ENCODE assay signal across 15 cellular contexts in the genomic region with DNA sequence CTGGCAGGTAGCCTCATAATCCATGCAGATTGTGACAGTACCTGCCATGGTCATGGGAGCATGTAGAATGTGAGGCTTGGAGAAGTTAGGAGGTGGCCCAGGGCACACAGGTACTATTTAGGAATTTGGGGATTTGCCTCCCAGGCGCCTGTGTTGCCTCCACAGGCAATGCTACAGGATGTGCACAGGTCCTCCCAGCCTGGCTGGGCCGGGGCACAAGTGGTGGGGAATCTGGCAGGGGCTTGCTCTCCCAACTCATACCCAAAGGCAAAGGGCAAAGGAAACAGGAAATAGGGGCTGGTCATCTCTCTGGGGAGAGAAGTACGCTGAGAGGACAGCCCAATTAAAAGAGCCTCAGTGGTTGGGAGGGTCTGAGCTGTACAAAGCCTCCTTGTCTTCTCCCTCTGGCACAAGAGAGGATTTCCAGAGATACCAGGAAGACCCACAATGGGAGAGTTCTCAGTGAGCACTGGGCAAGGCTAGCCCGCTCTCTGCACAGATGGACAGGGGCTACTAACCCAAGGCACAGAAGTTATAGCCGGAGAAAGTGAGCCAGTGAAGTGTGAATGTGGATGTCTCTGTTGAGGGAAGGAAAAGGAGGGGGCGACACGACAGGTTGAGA. TPM values are rescaled to one million over a fixed set of nuclear protein-coding genes. Genes with fewer than 3 reads are reported as not detected.
DNase-seq lines count a peak whose midpoint lies in the region; ATAC-seq, FAIRE-seq and TF ChIP-seq lines count a peak whose summit lies in the region.
"Not testable (repeated sequence)": the region's sequence is repeated elsewhere in the genome, so short reads cannot be mapped to it uniquely, and the experiment has no call there.
"Had no signal": no experiment of that assay in that cellular context is flagged by ENCODE, and none has a peak within 500 bp of the region (broad histone marks: within the 10 kb centered on the region; RNA-seq: fewer than 3 reads in every experiment).

No MANE protein-coding gene starts in this region.

- H3K79me1 ChIP-seq in trophoblast cell (ENCODE audit: low read length) = not testable (repeated sequence)

- intact Hi-C loops in dorsolateral prefrontal cortex (cut with DNase I) = loop anchor here (2.0 to 5.0 kb wide), 2 partner anchors 40 to 393 kb away; a partner anchor contains a TSS
- intact Hi-C loops in head of caudate nucleus (cut with DNase I) = loop anchor here (5.0 kb wide), 1 partner anchor 398 kb away; no protein-coding TSS in a partner anchor

- ATAC-seq in stimulated activated memory B cell treated with anti-CD40 and anti-IgM and Interleukin-4, amounts not matched to agents 10 μg/mL and 1 μg/mL and 100 μg/mL, for 72 hours = peak; percentile 24

- not testable (repeated sequence) for H3K14ac ChIP-seq in trophoblast cell (ENCODE audit: low read length)

- H3K4ac ChIP-seq in trophoblast cell (ENCODE audit: low read depth, low read length) = not testable (repeated sequence)

- H2BK5ac ChIP-seq in trophoblast cell (ENCODE audit: low read depth, low read length, poor library complexity) = not testable (repeated sequence)

- not testable (repeated sequence) for H3K9me3 ChIP-seq in BLaER1; trophoblast cell (ENCODE audit: insufficient read depth, low read depth, low read length)

- FAIRE-seq in urothelium cell line (lab: Jason Lieb, UNC) = peak; percentile 55

- H4K8ac ChIP-seq in trophoblast cell (ENCODE audit: low read depth, low read length) = not testable (repeated sequence)

- not testable (repeated sequence) for H2AK5ac ChIP-seq in trophoblast cell (ENCODE audit: low read length)

- not testable (repeated sequence) for H3K36me3 Mint-ChIP-seq in stimulated activated memory B cell treated with anti-CD40 and anti-IgM and Interleukin-4, amounts not matched to agents 10 μg/mL and 1 μg/mL and 100 μg/mL, for 72 hours

- not testable (repeated sequence) for H3K9ac ChIP-seq in BLaER1; trophoblast cell (ENCODE audit: low read length)

- not testable (repeated sequence) for TF ChIP-seq CTCF in dorsolateral prefrontal cortex (IDR thresholded peaks at IDR 0.05 in 54 of 56, conservative IDR thresholded peaks at IDR 0.05 in 2 of 56; ENCODE audit: low read depth in 1 of 56, partially characterized antibody in 56 of 56)

- DNase-seq in SK-MEL-5 (ENCODE audit: low read depth, low spot score) = peak; percentile 40
- peak in 1 of 10 donors; percentile 48 for DNase-seq in dorsolateral prefrontal cortex
- DNase-seq in head of caudate nucleus = peak in 22 of 42 donors; percentile 16 to 76 (median 50)
- peak; percentile 41 for DNase-seq in midbrain (lab: John Stamatoyannopoulos, UW)
- DNase-seq in trophoblast cell; urothelium cell line (ENCODE audit: low spot score): not testable (repeated sequence)

- in situ Hi-C loops in SK-MEL-5 (cut with HindIII; ENCODE audit: low pct_unique_long_range_greater_than_20kb, low sequenced_read_pairs) = not testable (repeated sequence)

- peak overlapping the region; percentile 16; the same call in 1 of the 2 replicates for H3K4me2 ChIP-seq in BLaER1
- not testable (repeated sequence) for H3K4me2 ChIP-seq in trophoblast cell (ENCODE audit: low read length)

- not testable (repeated sequence) for H3K79me2 ChIP-seq in trophoblast cell (ENCODE audit: control insufficient read depth, insufficient read depth, low read length, poor library complexity)

- H3K4me1 ChIP-seq in BLaER1 = peaks cover 42% of the 10 kb centered on the region
- H3K4me1 ChIP-seq in trophoblast cell (ENCODE audit: control insufficient read depth in 1 of 2, insufficient read depth in 2 of 2, low read length in 2 of 2) = not testable (repeated sequence)

- not testable (repeated sequence) for H3K27ac Mint-ChIP-seq in stimulated activated memory B cell treated with anti-CD40 and anti-IgM and Interleukin-4, amounts not matched to agents 10 μg/mL and 1 μg/mL and 100 μg/mL, for 72 hours

- not testable (repeated sequence) for H4K12ac ChIP-seq in trophoblast cell (ENCODE audit: low read depth, low read length)

- not testable (repeated sequence) for H2AFZ ChIP-seq in trophoblast cell (ENCODE audit: insufficient read depth, low read length, poor library complexity)

- H4K20me1 ChIP-seq in BLaER1 = not testable (repeated sequence)

- not testable (repeated sequence) for H3K9me3 Mint-ChIP-seq in stimulated activated memory B cell treated with anti-CD40 and anti-IgM and Interleukin-4, amounts not matched to agents 10 μg/mL and 1 μg/mL and 100 μg/mL, for 72 hours

- H2BK12ac ChIP-seq in trophoblast cell (ENCODE audit: low read length) = not testable (repeated sequence)

- not testable (repeated sequence) for H3K4me1 Mint-ChIP-seq in stimulated activated memory B cell treated with anti-CD40 and anti-IgM and Interleukin-4, amounts not matched to agents 10 μg/mL and 1 μg/mL and 100 μg/mL, for 72 hours

- peaks cover 34% of the 10 kb centered on the region for H3K27me3 Mint-ChIP-seq in stimulated activated memory B cell treated with anti-CD40 and anti-IgM and Interleukin-4, amounts not matched to agents 10 μg/mL and 1 μg/mL and 100 μg/mL, for 72 hours

- not testable (repeated sequence) for H3K4me3 ChIP-seq in BLaER1; trophoblast cell (ENCODE audit: low read depth, low read length)
- H3K4me3 ChIP-seq in dorsolateral prefrontal cortex = peak overlapping the region in 1 of 59 donors; percentile 18

- H3K36me3 ChIP-seq in BLaER1; trophoblast cell (ENCODE audit: control insufficient read depth in 1 of 2, insufficient read depth in 2 of 2, low read length in 2 of 2): not testable (repeated sequence)

- not testable (repeated sequence) for H3K18ac ChIP-seq in trophoblast cell (ENCODE audit: low read length)

- H3K27me3 ChIP-seq in BLaER1 = peaks cover 13% of the 10 kb centered on the region
- peaks cover 0 to 19% (median 0%) of the 10 kb centered on the region in 45 donors for H3K27me3 ChIP-seq in dorsolateral prefrontal cortex
- not testable (repeated sequence) for H3K27me3 ChIP-seq in trophoblast cell (ENCODE audit: insufficient read depth, low read length)

- not testable (repeated sequence) for H3K4me3 Mint-ChIP-seq in stimulated activated memory B cell treated with anti-CD40 and anti-IgM and Interleukin-4, amounts not matched to agents 10 μg/mL and 1 μg/mL and 100 μg/mL, for 72 hours

- H3K23ac ChIP-seq in trophoblast cell (ENCODE audit: low read length) = not testable (repeated sequence)

- WGBS in trophoblast cell (ENCODE audit: extremely low coverage, insufficient coverage, insufficient read length) = no CpG with 5 or more reads among the region's 7 CpGs

- H3K27ac ChIP-seq in BLaER1; trophoblast cell (ENCODE audit: low read depth, low read length): not testable (repeated sequence)
- H3K27ac ChIP-seq in dorsolateral prefrontal cortex = peak overlapping the region in 54 of 59 donors; percentile 7 to 98 (median 78)

- peak overlapping the region; percentile 17 for H2BK120ac ChIP-seq in trophoblast cell (ENCODE audit: insufficient read depth, low read length, poor library complexity)

- not testable (repeated sequence) for H4K91ac ChIP-seq in trophoblast cell (ENCODE audit: low read depth, low read length)

RNA-seq across cellular contexts. Expression of a gene that starts 40.5 kb away (rescaled TPM):
- total RNA-seq in SK-MEL-5 (2014; rRNA removed; shearing (Covaris generic)) = not detected in 2 replicates
- 0.03 TPM in 1 of 2 replicates, not detected in the other for polyA plus RNA-seq in SK-MEL-5 (2015; cell fraction: cytosol; rRNA removed)
- polyA plus RNA-seq in SK-MEL-5 (2015; cell fraction: nucleus; rRNA removed) = 0.51 TPM in 1 of 2 replicates, not detected in the other
- 10 to 100 TPM in 3 of 120 experiments, 1 to 10 TPM in 117; 1.1 to 11.5 (median 4.0) TPM for total RNA-seq in dorsolateral prefrontal cortex
- polyA plus RNA-seq in trophoblast cell (2013) = 1.8 and 1.9 TPM in 2 replicates
- total RNA-seq: CD4-positive, CD25-positive, alpha-beta regulatory T cell; CD8-positive, alpha-beta T cell; GM12878; GM23248; H4; H9 had no signal
- polyA plus RNA-seq: BJ; CD4-positive, CD25-positive, alpha-beta regulatory T cell; GM12878; GM23248 had no signal
